8 cellular contexts compared by ENCODE assay signal in the genomic region with DNA sequence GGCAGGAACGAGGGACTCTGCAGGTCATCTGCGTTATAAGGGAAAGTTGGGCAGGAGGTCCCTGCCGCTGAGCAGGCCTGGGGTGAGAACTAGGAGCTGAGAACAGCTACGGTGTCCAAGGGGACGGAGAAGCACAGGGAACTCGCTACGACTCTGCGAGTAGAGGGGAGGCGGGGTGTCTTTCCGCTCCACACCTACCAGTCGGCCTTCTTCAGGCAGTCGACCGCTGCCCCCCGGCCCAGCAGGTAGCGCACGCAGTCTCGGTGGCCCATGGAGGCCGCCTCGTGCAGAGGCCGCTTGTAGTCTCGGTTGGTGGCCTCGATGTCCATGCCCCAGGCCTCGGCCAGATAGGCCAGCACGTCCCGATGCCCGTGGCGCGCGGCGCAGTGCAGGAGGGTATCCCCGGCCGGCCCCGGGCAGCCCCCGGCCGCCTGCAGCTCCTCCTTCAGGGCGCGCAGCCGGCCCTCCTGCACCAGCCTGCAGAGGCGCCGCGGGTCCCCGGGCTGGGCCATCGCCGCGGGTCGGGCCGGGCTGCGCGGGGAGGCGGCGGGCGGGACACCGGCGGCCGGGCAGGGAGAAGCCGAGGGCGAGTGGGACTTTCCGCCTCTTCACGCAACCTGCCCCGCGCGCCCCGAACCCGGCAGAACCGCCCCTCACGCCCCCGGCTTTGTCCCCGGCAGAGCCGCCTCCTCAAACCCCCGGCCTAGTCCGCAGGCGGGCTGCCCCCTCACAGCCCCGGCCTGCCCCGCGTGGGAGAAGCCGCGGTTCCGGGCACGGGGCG. TPM values are rescaled to one million over a fixed set of nuclear protein-coding genes. Genes with fewer than 3 reads are reported as not detected.
DNase-seq lines count a peak whose midpoint lies in the region; ATAC-seq and TF ChIP-seq lines count a peak whose summit lies in the region.

No MANE protein-coding gene starts in this region.

- H3K9me3 ChIP-seq in OCI-LY1 (ENCODE audit: low read length) (no peaks in the 10 kb centered on the region), vagina (no peaks in the 10 kb centered on the region)

- peak overlapping the region; percentile 87 for H3K4me2 ChIP-seq in OCI-LY1 (ENCODE audit: low read length)

- intact Hi-C loops in vagina (cut with DNase I): loop anchor here (10.0 kb wide), 1 partner anchor 224 kb away; a partner anchor contains a TSS

- no peak for TF ChIP-seq POLR2A in vagina (IDR thresholded peaks at IDR 0.05)

- H3K27me3 ChIP-seq in OCI-LY1 (ENCODE audit: insufficient read depth, low read length) (no peaks in the 10 kb centered on the region), vagina (no peaks in the 10 kb centered on the region)

- H3K9me3 Mint-ChIP-seq in glutamatergic neuron (ENCODE audit: unreplicated experiment) (peaks cover 11% of the 10 kb centered on the region), osteocyte (ENCODE audit: unreplicated experiment) (no peaks in the 10 kb centered on the region)

- H3K27ac ChIP-seq in OCI-LY1 (ENCODE audit: low read depth, low read length, poor library complexity, severe bottlenecking) (peak overlapping the region; percentile 19), vagina (peak overlapping the region; percentile 84)

- peak overlapping the region; percentile 64 for H3K27ac Mint-ChIP-seq in glutamatergic neuron (ENCODE audit: unreplicated experiment)
- peak overlapping the region; percentile 62 for H3K27ac Mint-ChIP-seq in osteocyte (ENCODE audit: unreplicated experiment)

- H3K9me2 ChIP-seq in OCI-LY1 (ENCODE audit: low read depth, low read length): no peaks in the 10 kb centered on the region

- H3K4me1 Mint-ChIP-seq in glutamatergic neuron (ENCODE audit: low read depth, unreplicated experiment): peaks cover 27% of the 10 kb centered on the region
- peaks cover 42% of the 10 kb centered on the region for H3K4me1 Mint-ChIP-seq in osteocyte (ENCODE audit: unreplicated experiment)

- H3K36me3 Mint-ChIP-seq in glutamatergic neuron (ENCODE audit: unreplicated experiment) (no peaks in the 10 kb centered on the region), osteocyte (ENCODE audit: unreplicated experiment) (peaks cover 20% of the 10 kb centered on the region)

- H3K4me3 Mint-ChIP-seq in glutamatergic neuron (ENCODE audit: unreplicated experiment) (peak overlapping the region; percentile 93), osteocyte (ENCODE audit: unreplicated experiment) (peak overlapping the region; percentile 89)

- H3K4me3 ChIP-seq in OCI-LY1 (ENCODE audit: low read depth, low read length, poor library complexity, severe bottlenecking): peak overlapping the region; percentile 94
- H3K4me3 ChIP-seq in vagina: peak overlapping the region; percentile 96 to 97

- no peak for TF ChIP-seq CTCF in OCI-LY1 (IDR thresholded peaks at IDR 0.05; ENCODE audit: low read length)
- no peak for TF ChIP-seq CTCF in glutamatergic neuron (IDR thresholded peaks at IDR 0.05; ENCODE audit: partially characterized antibody, unreplicated experiment)
- TF ChIP-seq CTCF in osteocyte (IDR thresholded peaks at IDR 0.05): peak; percentile 17
- no peak for TF ChIP-seq CTCF in vagina (IDR thresholded peaks at IDR 0.05)

- H3K9ac ChIP-seq in OCI-LY1 (ENCODE audit: low read length): peak overlapping the region; percentile 95

- H3K79me2 ChIP-seq in OCI-LY1 (ENCODE audit: insufficient read depth, low read length): peaks cover 21% of the 10 kb centered on the region

- peaks cover 10% of the 10 kb centered on the region for H3K27me3 Mint-ChIP-seq in glutamatergic neuron (ENCODE audit: unreplicated experiment)
- no peaks in the 10 kb centered on the region for H3K27me3 Mint-ChIP-seq in osteocyte (ENCODE audit: unreplicated experiment)

- H3K36me3 ChIP-seq in OCI-LY1 (ENCODE audit: insufficient read depth, low read length) (peaks cover 32% of the 10 kb centered on the region; the same call in 1 of the 2 replicates), vagina (peaks cover 0 to 15% of the 10 kb centered on the region in 2 donors)

- DNase-seq in NCI-H1092 treated with DMSO at 0.1 percent for 48 hours (lab: John Stamatoyannopoulos, UW) (peak; percentile 26), NCI-H1092 (lab: John Stamatoyannopoulos, UW) (no peak), glutamatergic neuron (peak; percentile 72), osteocyte (ENCODE audit: extremely low spot score, unreplicated experiment) (peak; percentile 86), vagina (ENCODE audit: extremely low spot score in 2 of 2) (no peak)
- DNase-seq in activated T-helper 9 cell treated with anti-CD3 and anti-CD28 coated beads, Interleukin-2, amount 50 U/mL, for 16 hours (ENCODE audit: low read depth): peak; percentile 32

- H3F3A ChIP-seq in OCI-LY1 (ENCODE audit: insufficient read depth, low read length): no peaks in the 10 kb centered on the region

- no peak overlapping the region for H2AFZ ChIP-seq in OCI-LY1 (ENCODE audit: low read length)

- H4K20me1 ChIP-seq in OCI-LY1 (ENCODE audit: insufficient read depth, low read length): no peaks in the 10 kb centered on the region

- H3K4me1 ChIP-seq in OCI-LY1 (ENCODE audit: insufficient read depth, low read length, severe bottlenecking): peaks cover 39% of the 10 kb centered on the region
- H3K4me1 ChIP-seq in vagina: peaks cover 49% of the 10 kb centered on the region

- peak; percentile 22 for ATAC-seq in HG02798 (IDR thresholded peaks at IDR 0.05; ENCODE audit: poor library complexity, unreplicated experiment)

RNA-seq across cellular contexts. Expression of a gene that starts 0.7 kb away (rescaled TPM):
- total RNA-seq in glutamatergic neuron (ENCODE audit: unreplicated experiment) (7.5 TPM), osteocyte (8.8 and 9.5 TPM in 2 replicates), vagina (17.7 TPM)

RNA-seq across cellular contexts. Expression of a gene that starts 1.0 kb away (rescaled TPM):
- total RNA-seq in glutamatergic neuron (ENCODE audit: unreplicated experiment): 65.0 TPM
- total RNA-seq in osteocyte: 77.8 and 86.1 TPM in 2 replicates
- total RNA-seq in vagina: 108 TPM

Comparison
In these comparisons a context has a peak if more than half of its experiments do, and no peak if none do; other contexts are left out.
1. DNase-seq: peak in NCI-H1092 treated with DMSO at 0.1 percent for 48 hours (single experiment), activated T-helper 9 cell treated with anti-CD3 and anti-CD28 coated beads, Interleukin-2, amount 50 U/mL, for 16 hours (single experiment), glutamatergic neuron (single experiment) and osteocyte (single experiment); none in NCI-H1092 (single experiment) and vagina (0 of 2).